In genomic region chr2:47339745-47340541, GRCh38 we compare ENCODE assay signal across 9 cellular contexts. TPM values are rescaled to one million over a fixed set of nuclear protein-coding genes. Genes with fewer than 3 reads are reported as not detected.
DNase-seq lines count a peak whose midpoint lies in the region; ATAC-seq and TF ChIP-seq lines count a peak whose summit lies in the region.
"Had no signal": no experiment of that assay in that cellular context is flagged by ENCODE, and none has a peak within 500 bp of the region (broad histone marks: within the 10 kb centered on the region; RNA-seq: fewer than 3 reads in every experiment).

No MANE protein-coding gene starts in this region.

- POLR2A ChIA-PET in A673 (lab: Charles Lee; ENCODE audit: low non-redundant PET) = no interaction called here

- peaks cover 15% of the 10 kb centered on the region for H3K79me2 ChIP-seq in neural progenitor cell (ENCODE audit: low read depth)

- no peak overlapping the region for H3K27ac ChIP-seq in brain microvascular endothelial cell
- no peak overlapping the region for H3K27ac ChIP-seq in neural progenitor cell
- H3K27ac ChIP-seq in A673 (ENCODE audit: low read depth, low read length, poor library complexity, severe bottlenecking) = no peak overlapping the region

- H3K4me2 ChIP-seq in neural progenitor cell = no peak overlapping the region

- ATAC-seq in effector memory CD8-positive, alpha-beta T cell (replicated peaks) = no peak

- H3K36me3 ChIP-seq in brain microvascular endothelial cell (replicated peaks) (no peaks in the 10 kb centered on the region), neural progenitor cell (no peaks in the 10 kb centered on the region), A673 (ENCODE audit: insufficient read depth, low read length, poor library complexity, severe bottlenecking) (no peaks in the 10 kb centered on the region)

- peaks cover 24% of the 10 kb centered on the region for H3K36me3 Mint-ChIP-seq in neural progenitor cell
- H3K36me3 Mint-ChIP-seq in effector memory CD8-positive, alpha-beta T cell (ENCODE audit: insufficient read depth) = no peaks in the 10 kb centered on the region

- H2AFZ ChIP-seq in neural progenitor cell (replicated peaks) = no peak overlapping the region

- in situ Hi-C loops in brain microvascular endothelial cell (cut with HindIII; ENCODE audit: low pct_ligation_motif_present, low sequenced_read_pairs) = no loop called here

- CTCF ChIA-PET in A673 (lab: Charles Lee) = no interaction called here

- H3K4me1 Mint-ChIP-seq in neural progenitor cell = peaks cover 21% of the 10 kb centered on the region
- peaks cover 4 to 5% of the 10 kb centered on the region in 2 donors for H3K4me1 Mint-ChIP-seq in effector memory CD8-positive, alpha-beta T cell (ENCODE audit: low read depth in 2 of 2)

- no peaks in the 10 kb centered on the region for H3K9me3 ChIP-seq in neural progenitor cell (ENCODE audit: low read depth)
- no peaks in the 10 kb centered on the region for H3K9me3 ChIP-seq in A673 (ENCODE audit: low read depth, low read length, poor library complexity, severe bottlenecking)

- no peak for TF ChIP-seq POLR2A in NB4 (IDR thresholded peaks at IDR 0.05; ENCODE audit: extremely low read depth, insufficient read length)

- TF ChIP-seq CTCF in NB4 (IDR thresholded peaks at IDR 0.05; ENCODE audit: low read depth, low read length) = no peak
- no peak for TF ChIP-seq CTCF in brain microvascular endothelial cell (IDR thresholded peaks at IDR 0.05; ENCODE audit: low read depth, low read length, missing control alignments)
- TF ChIP-seq CTCF in neural progenitor cell (IDR thresholded peaks at IDR 0.05) = no peak
- no peak for TF ChIP-seq CTCF in A673 (conservative IDR thresholded peaks at IDR 0.05; ENCODE audit: low read depth, low read length)

- intact Hi-C loops in A673 (cut with micrococcal nuclease; ENCODE audit: unreplicated experiment) = loop anchor here (10.0 kb wide), 1 partner anchor 765 kb away; no protein-coding TSS in a partner anchor

- peak overlapping the region; percentile 38 for H3K27ac Mint-ChIP-seq in neural progenitor cell
- H3K27ac Mint-ChIP-seq in effector memory CD8-positive, alpha-beta T cell = no peak overlapping the region

- DNase-seq in EL (peak; percentile 65), NB4 (ENCODE audit: low read depth) (peak; percentile 74), brain microvascular endothelial cell (peak; percentile 68), neural progenitor cell (ENCODE audit: low spot score) (no peak), A673 (ENCODE audit: low spot score) (no peak), mesenteric fat pad (ENCODE audit: low spot score) (no peak), T-helper 1 cell (no peak)
- no peak for DNase-seq in effector memory CD8-positive, alpha-beta T cell
- DNase-seq: activated gamma-delta T cell had no signal

- H3K9me3 Mint-ChIP-seq in neural progenitor cell = no peaks in the 10 kb centered on the region
- no peaks in the 10 kb centered on the region for H3K9me3 Mint-ChIP-seq in effector memory CD8-positive, alpha-beta T cell

- H3K27me3 ChIP-seq in brain microvascular endothelial cell (replicated peaks) (no peaks in the 10 kb centered on the region), neural progenitor cell (no peaks in the 10 kb centered on the region), A673 (replicated peaks; ENCODE audit: insufficient read depth, low read depth, low read length, poor library complexity) (no peaks in the 10 kb centered on the region)

- no peak overlapping the region for H3K9ac ChIP-seq in neural progenitor cell

- peaks cover 15% of the 10 kb centered on the region for H3F3A ChIP-seq in neural progenitor cell (ENCODE audit: low read depth)

- no peak overlapping the region for H3K4me3 Mint-ChIP-seq in neural progenitor cell
- no peak overlapping the region for H3K4me3 Mint-ChIP-seq in effector memory CD8-positive, alpha-beta T cell

- H3K4me1 ChIP-seq in neural progenitor cell = peaks cover 9% of the 10 kb centered on the region
- peaks cover 8% of the 10 kb centered on the region for H3K4me1 ChIP-seq in A673 (ENCODE audit: insufficient read depth, low read length, poor library complexity, severe bottlenecking)

- H3K4me3 ChIP-seq in NB4 (ENCODE audit: low read depth, low read length) = no peak overlapping the region
- no peak overlapping the region for H3K4me3 ChIP-seq in brain microvascular endothelial cell (ENCODE audit: low read depth, low read length)
- no peak overlapping the region for H3K4me3 ChIP-seq in neural progenitor cell
- no peak overlapping the region for H3K4me3 ChIP-seq in A673 (ENCODE audit: low read depth, low read length, poor library complexity, severe bottlenecking)

- no peaks in the 10 kb centered on the region for H4K20me1 ChIP-seq in neural progenitor cell (ENCODE audit: low read depth)

- no TSS peak for BruUV-seq in A673 (replicated peaks; lab: Mats Ljungman, UMichigan)

- peaks cover 5% of the 10 kb centered on the region for H3K27me3 Mint-ChIP-seq in neural progenitor cell (ENCODE audit: insufficient read depth, low read depth)
- H3K27me3 Mint-ChIP-seq in effector memory CD8-positive, alpha-beta T cell = peaks cover 35 to 38% of the 10 kb centered on the region in 2 donors

RNA-seq across cellular contexts. Expression of gene EPCAM, which starts 29.2 kb away (rescaled TPM):
- 3.7 and 11.1 TPM in 2 replicates for total RNA-seq in neural progenitor cell (ENCODE audit: low replicate concordance)
- 0.39 and 0.68 TPM in 2 replicates for total RNA-seq in A673 (2021)
- 1.4 TPM for total RNA-seq in mesenteric fat pad

Comparison
In these comparisons a context has a peak if more than half of its experiments do, and no peak if none do; other contexts are left out.
1. DNase-seq: peak in EL (single experiment), NB4 (single experiment) and brain microvascular endothelial cell (single experiment); none in neural progenitor cell (single experiment), A673 (single experiment), mesenteric fat pad (single experiment), effector memory CD8-positive, alpha-beta T cell (0 of 3) and T-helper 1 cell (0 of 5).